ENCODE assay signal across 37 cellular contexts in genomic region chr14:56025191-56025590, GRCh38.
"Had no signal": no experiment of that assay in that cellular context is flagged by ENCODE, and none has a peak within 500 bp of the region (broad histone marks: within the 10 kb centered on the region; RNA-seq: fewer than 3 reads in every experiment).

No MANE protein-coding gene starts in this region.

- H3K27ac Mint-ChIP-seq: activated B cell treated with CpG ODN at 0.5 μM for 24 hours; activated CD4-positive, alpha-beta memory T cell treated with anti-CD3 and anti-CD28 coated beads for 36 hours; activated CD4-positive, alpha-beta T cell treated with anti-CD3 and anti-CD28 coated beads, Interleukin-2, amount 10 ng/mL, durations not matched to agents 24 days and 14 days; activated CD8-positive, alpha-beta T cell treated with anti-CD3 and anti-CD28 coated beads for 36 hours; activated naive CD4-positive, alpha-beta T cell treated with anti-CD3 and anti-CD28 coated beads for 36 hours; activated naive CD4-positive, alpha-beta T cell treated with anti-CD3 and anti-CD28 coated beads, Interleukin-2, amount 50 U/mL, for 72 hours; activated naive CD8-positive, alpha-beta T cell treated with anti-CD3 and anti-CD28 coated beads for 36 hours; activated T-cell treated with anti-CD3 and anti-CD28 coated beads, Interleukin-2, amount 50 U/mL, for 72 hours; activated T-helper 1 cell treated with anti-CD3 and anti-CD28 coated beads, Interleukin-12 subunit alpha, Interleukin-12 subunit beta, Interleukin-2, Interleukin-4 antibody, amounts not matched to agents 30 ng/mL and 10 ng/mL and 1 ng/mL, durations not matched to agents 14 hours and 24 hours and 36 hours; activated T-helper 17 cell treated with anti-CD3 and anti-CD28 coated beads, Interleukin-2, amount 50 U/mL, for 72 hours; T-helper 1 cell treated with Interleukin-12 subunit alpha and Interleukin-12 subunit beta and Interleukin-4 antibody, amounts not matched to agents 30 μg/mL and 1 μg/mL, for 36 hours; T-helper 2 cell treated with Interferon-gamma antibody and Interleukin-4, amounts not matched to agents 5 μg/mL and 100 μg/mL, for 36 hours had no signal

- DNase-seq: activated B cell treated with CpG ODN at 0.5 μM for 24 hours; activated CD4-positive, alpha-beta memory T cell treated with anti-CD3 and anti-CD28 coated beads for 36 hours; activated CD4-positive, alpha-beta T cell treated with anti-CD3 and anti-CD28 coated beads for 4 hours; activated CD4-positive, alpha-beta T cell treated with anti-CD3 and anti-CD28 coated beads, Interleukin-2, amount 10 ng/mL, durations not matched to agents 24 days and 14 days; activated CD4-positive, alpha-beta T cell treated with anti-CD3 and anti-CD28 coated beads, Interleukin-2, amount 50 U/mL, for 1 hour; activated CD4-positive, alpha-beta T cell treated with anti-CD3 and anti-CD28 coated beads, Interleukin-2, amount 50 U/mL, for 4 hours; activated CD4-positive, CD25-positive, alpha-beta regulatory T cell treated with anti-CD3 and anti-CD28 coated beads, Interleukin-2, amount 50 U/mL, for 72 hours; activated CD8-positive, alpha-beta memory T cell treated with anti-CD3 and anti-CD28 coated beads, Interleukin-2, amount 50 U/mL, for 4 hours; activated CD8-positive, alpha-beta T cell treated with anti-CD3 and anti-CD28 coated beads for 36 hours; activated effector memory CD4-positive, alpha-beta T cell treated with anti-CD3 and anti-CD28 coated beads, Interleukin-2, amount 50 U/mL, for 16 hours; activated gamma-delta T cell treated with Interleukin-2 at 50 U/mL for 16 hours; activated naive CD4-positive, alpha-beta T cell; activated naive CD4-positive, alpha-beta T cell treated with anti-CD3 and anti-CD28 coated beads for 36 hours; activated naive CD4-positive, alpha-beta T cell treated with anti-CD3 and anti-CD28 coated beads, Interleukin-2, amount 50 U/mL, for 16 hours; activated naive CD8-positive, alpha-beta T cell treated with anti-CD3 and anti-CD28 coated beads for 36 hours; activated T-cell treated with anti-CD3 and anti-CD28 coated beads for 4 hours; activated T-cell treated with anti-CD3 and anti-CD28 coated beads, Interleukin-2, amount 50 U/mL, for 1 hour; activated T-cell treated with anti-CD3 and anti-CD28 coated beads, Interleukin-2, amount 50 U/mL, for 4 hours; activated T-cell treated with anti-CD3 and anti-CD28 coated beads, Interleukin-2, amount 50 U/mL, for 72 hours; adrenal gland; amniotic stem cell; aorta; brain microvascular endothelial cell; central memory CD4-positive, alpha-beta T cell; T-helper 1 cell; T-helper 2 cell; T-helper 9 cell had no signal

- H3K9me3 ChIP-seq: adrenal gland, body of pancreas, breast epithelium had no signal

- H3K36me3 ChIP-seq: adrenal gland, brain microvascular endothelial cell, breast epithelium had no signal

- H3K4me3 Mint-ChIP-seq: activated B cell treated with CpG ODN at 0.5 μM for 24 hours; activated CD4-positive, alpha-beta memory T cell treated with anti-CD3 and anti-CD28 coated beads for 36 hours; activated CD4-positive, alpha-beta T cell treated with anti-CD3 and anti-CD28 coated beads, Interleukin-2, amount 10 ng/mL, durations not matched to agents 24 days and 14 days; activated CD8-positive, alpha-beta T cell treated with anti-CD3 and anti-CD28 coated beads for 36 hours; activated naive CD4-positive, alpha-beta T cell treated with anti-CD3 and anti-CD28 coated beads for 36 hours; activated naive CD8-positive, alpha-beta T cell treated with anti-CD3 and anti-CD28 coated beads for 36 hours; activated T-cell treated with anti-CD3 and anti-CD28 coated beads, Interleukin-2, amount 50 U/mL, for 4 hours; activated T-cell treated with anti-CD3 and anti-CD28 coated beads, Interleukin-2, amount 50 U/mL, for 72 hours; activated T-helper 1 cell treated with anti-CD3 and anti-CD28 coated beads, Interleukin-12 subunit alpha, Interleukin-12 subunit beta, Interleukin-2, Interleukin-4 antibody, amounts not matched to agents 30 ng/mL and 10 ng/mL and 1 ng/mL, durations not matched to agents 14 hours and 24 hours and 36 hours; activated T-helper 17 cell treated with anti-CD3 and anti-CD28 coated beads, Interleukin-2, amount 50 U/mL, for 72 hours; T-helper 1 cell treated with Interleukin-12 subunit alpha and Interleukin-12 subunit beta and Interleukin-4 antibody, amounts not matched to agents 30 μg/mL and 1 μg/mL, for 36 hours; T-helper 2 cell treated with Interferon-gamma antibody and Interleukin-4, amounts not matched to agents 5 μg/mL and 100 μg/mL, for 36 hours had no signal

- H3K27ac ChIP-seq: adrenal gland, body of pancreas, brain microvascular endothelial cell, breast epithelium, VCaP had no signal

- H3K4me3 ChIP-seq: adrenal gland, body of pancreas, breast epithelium had no signal

- H3K4me1 ChIP-seq: adrenal gland, breast epithelium had no signal

- H3K4me1 Mint-ChIP-seq: activated B cell treated with CpG ODN at 0.5 μM for 24 hours; activated CD4-positive, alpha-beta T cell treated with anti-CD3 and anti-CD28 coated beads, Interleukin-2, amount 10 ng/mL, durations not matched to agents 24 days and 14 days; activated naive CD8-positive, alpha-beta T cell treated with anti-CD3 and anti-CD28 coated beads for 36 hours; activated T-helper 17 cell treated with anti-CD3 and anti-CD28 coated beads, Interleukin-2, amount 50 U/mL, for 72 hours had no signal

- H3K27me3 ChIP-seq: body of pancreas, brain microvascular endothelial cell, breast epithelium had no signal

- H3K9me3 Mint-ChIP-seq: activated B cell treated with CpG ODN at 0.5 μM for 24 hours; activated CD4-positive, alpha-beta memory T cell treated with anti-CD3 and anti-CD28 coated beads for 36 hours; activated naive CD4-positive, alpha-beta T cell treated with anti-CD3 and anti-CD28 coated beads for 36 hours; activated naive CD4-positive, alpha-beta T cell treated with anti-CD3 and anti-CD28 coated beads, Interleukin-2, amount 50 U/mL, for 72 hours; activated naive CD8-positive, alpha-beta T cell treated with anti-CD3 and anti-CD28 coated beads for 36 hours; activated T-cell treated with anti-CD3 and anti-CD28 coated beads, Interleukin-2, amount 50 U/mL, for 4 hours; activated T-helper 1 cell treated with anti-CD3 and anti-CD28 coated beads, Interleukin-12 subunit alpha, Interleukin-12 subunit beta, Interleukin-2, Interleukin-4 antibody, amounts not matched to agents 30 ng/mL and 10 ng/mL and 1 ng/mL, durations not matched to agents 14 hours and 24 hours and 36 hours; activated T-helper 17 cell treated with anti-CD3 and anti-CD28 coated beads, Interleukin-2, amount 50 U/mL, for 72 hours; T-helper 1 cell treated with Interleukin-12 subunit alpha and Interleukin-12 subunit beta and Interleukin-4 antibody, amounts not matched to agents 30 μg/mL and 1 μg/mL, for 36 hours; T-helper 2 cell treated with Interferon-gamma antibody and Interleukin-4, amounts not matched to agents 5 μg/mL and 100 μg/mL, for 36 hours had no signal

- FAIRE-seq: astrocyte, TTC549 had no signal

- H3K36me3 Mint-ChIP-seq: activated CD4-positive, alpha-beta memory T cell treated with anti-CD3 and anti-CD28 coated beads for 36 hours; activated naive CD8-positive, alpha-beta T cell treated with anti-CD3 and anti-CD28 coated beads for 36 hours had no signal
